In the genomic region with DNA sequence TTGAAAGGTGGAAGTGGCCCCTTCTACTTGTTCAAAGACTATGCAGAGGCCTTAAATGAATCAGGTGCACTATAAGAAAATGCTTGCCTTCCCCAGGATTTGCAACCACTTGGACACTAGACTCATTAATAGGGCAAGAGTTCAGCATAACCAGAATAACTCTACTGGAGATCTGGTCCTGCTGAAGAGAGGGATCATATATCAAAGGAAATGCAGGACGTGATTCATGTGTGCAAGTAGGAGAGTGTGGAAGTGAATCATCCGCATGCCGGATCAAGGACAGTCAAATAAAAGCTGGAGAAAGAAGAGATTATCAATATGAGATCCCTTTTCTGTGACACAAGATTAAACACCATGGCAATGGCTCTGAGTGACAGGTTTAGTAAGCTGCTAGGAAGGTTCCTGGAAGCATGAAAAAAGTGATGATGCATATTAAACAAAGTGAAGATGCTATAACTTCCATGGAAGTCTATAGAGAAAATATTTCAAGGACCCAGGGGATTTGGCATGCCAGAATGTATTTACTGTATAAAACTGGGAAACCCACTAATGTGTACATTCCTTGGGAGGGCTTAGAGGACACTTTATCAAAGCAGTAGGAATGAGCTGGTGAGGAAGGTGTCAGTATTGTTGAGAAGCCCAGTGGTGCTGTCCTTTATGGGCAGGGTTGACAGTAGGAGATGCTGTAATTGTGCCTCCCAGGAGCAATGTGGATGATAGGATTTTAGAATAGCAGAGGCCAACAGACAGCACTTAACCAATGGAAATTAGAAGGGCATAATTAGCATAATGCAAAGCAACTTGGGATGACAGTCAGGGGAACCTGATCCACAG, we compare ENCODE assay signal across 13 cellular contexts.
DNase-seq lines count a peak whose midpoint lies in the region; ATAC-seq and TF ChIP-seq lines count a peak whose summit lies in the region.
"Had no signal": no experiment of that assay in that cellular context is flagged by ENCODE, and none has a peak within 500 bp of the region (broad histone marks: within the 10 kb centered on the region; RNA-seq: fewer than 3 reads in every experiment).

No MANE protein-coding gene starts in this region.

- WGBS in right cardiac atrium = 27% methylated on average over 3 of the region's 3 CpGs

- TF ChIP-seq CTCF in cardiac muscle cell (IDR thresholded peaks at IDR 0.05; ENCODE audit: low read depth, low read length) (no peak), WTC11 (IDR thresholded peaks at IDR 0.05) (no peak)

- H3K4me1 Mint-ChIP-seq in WTC11 = peaks cover 4% of the 10 kb centered on the region
- H3K4me1 Mint-ChIP-seq in activated naive CD4-positive, alpha-beta T cell treated with anti-CD3 and anti-CD28 coated beads, Interleukin-2, amount 10 ng/mL, durations not matched to agents 7 days and 5 days = no peaks in the 10 kb centered on the region
- no peaks in the 10 kb centered on the region for H3K4me1 Mint-ChIP-seq in activated CD4-positive, alpha-beta T cell treated with anti-CD3 and anti-CD28 coated beads for 36 hours

- H3K4me3 Mint-ChIP-seq in WTC11 = no peak overlapping the region
- no peak overlapping the region for H3K4me3 Mint-ChIP-seq in activated naive CD4-positive, alpha-beta T cell treated with anti-CD3 and anti-CD28 coated beads, Interleukin-2, amount 10 ng/mL, durations not matched to agents 7 days and 5 days
- no peak overlapping the region for H3K4me3 Mint-ChIP-seq in activated CD4-positive, alpha-beta T cell treated with anti-CD3 and anti-CD28 coated beads for 36 hours
- H3K4me3 Mint-ChIP-seq: activated naive CD8-positive, alpha-beta T cell; T-helper 2 cell treated with Interferon-gamma antibody and Interleukin-4, amounts not matched to agents 5 μg/mL and 100 μg/mL, for 36 hours had no signal

- H3K27ac Mint-ChIP-seq in WTC11 = no peak overlapping the region
- no peak overlapping the region for H3K27ac Mint-ChIP-seq in activated naive CD4-positive, alpha-beta T cell treated with anti-CD3 and anti-CD28 coated beads, Interleukin-2, amount 10 ng/mL, durations not matched to agents 7 days and 5 days
- no peak overlapping the region for H3K27ac Mint-ChIP-seq in activated CD4-positive, alpha-beta T cell treated with anti-CD3 and anti-CD28 coated beads for 36 hours
- H3K27ac Mint-ChIP-seq: activated naive CD8-positive, alpha-beta T cell; T-helper 2 cell treated with Interferon-gamma antibody and Interleukin-4, amounts not matched to agents 5 μg/mL and 100 μg/mL, for 36 hours had no signal

- intact Hi-C loops in Right ventricle myocardium inferior (cut with DNase I) (loop anchor here (2.0 kb wide), 1 partner anchor 49 kb away; no protein-coding TSS in a partner anchor), right cardiac atrium (cut with DNase I) (no loop called here)
- intact Hi-C loops in activated CD4-positive, alpha-beta T cell treated with anti-CD3 and anti-CD28 coated beads for 36 hours (cut with DNase I, micrococcal nuclease) = no loop called here

- H3K27ac ChIP-seq in cardiac muscle cell (peak overlapping the region; percentile 85), right cardiac atrium (ENCODE audit: low read length) (no peak overlapping the region)
- H3K27ac ChIP-seq: upper lobe of left lung had no signal

- no peak for ATAC-seq in Right ventricle myocardium inferior
- no peak for ATAC-seq in WTC11
- ATAC-seq in right cardiac atrium = peak; percentile 48 to 72
- ATAC-seq in HG03196 (IDR thresholded peaks at IDR 0.05; ENCODE audit: unreplicated experiment) = no peak
- no peak for ATAC-seq in activated CD4-positive, alpha-beta T cell treated with anti-CD3 and anti-CD28 coated beads for 36 hours

- POLR2A ChIA-PET in WTC11 (lab: Charles Lee) = no interaction called here
- POLR2A ChIA-PET in activated CD4-positive, alpha-beta T cell treated with anti-CD3 and anti-CD28 coated beads for 36 hours (lab: Charles Lee) = no interaction called here

- no peaks in the 10 kb centered on the region for H3K27me3 Mint-ChIP-seq in WTC11 (ENCODE audit: low read depth)
- no peaks in the 10 kb centered on the region for H3K27me3 Mint-ChIP-seq in activated naive CD4-positive, alpha-beta T cell treated with anti-CD3 and anti-CD28 coated beads, Interleukin-2, amount 10 ng/mL, durations not matched to agents 7 days and 5 days
- H3K27me3 Mint-ChIP-seq in activated CD4-positive, alpha-beta T cell treated with anti-CD3 and anti-CD28 coated beads for 36 hours = no peaks in the 10 kb centered on the region

- H3K27me3 ChIP-seq in cardiac muscle cell (no peaks in the 10 kb centered on the region), right cardiac atrium (ENCODE audit: control insufficient read depth, insufficient read depth) (no peaks in the 10 kb centered on the region)
- H3K27me3 ChIP-seq: upper lobe of left lung had no signal

- H3K9me3 Mint-ChIP-seq in WTC11 = no peaks in the 10 kb centered on the region
- H3K9me3 Mint-ChIP-seq in activated naive CD4-positive, alpha-beta T cell treated with anti-CD3 and anti-CD28 coated beads, Interleukin-2, amount 10 ng/mL, durations not matched to agents 7 days and 5 days = no peaks in the 10 kb centered on the region
- H3K9me3 Mint-ChIP-seq in activated CD4-positive, alpha-beta T cell treated with anti-CD3 and anti-CD28 coated beads for 36 hours (ENCODE audit: low read depth) = no peaks in the 10 kb centered on the region
- H3K9me3 Mint-ChIP-seq: T-helper 2 cell treated with Interferon-gamma antibody and Interleukin-4, amounts not matched to agents 5 μg/mL and 100 μg/mL, for 36 hours had no signal

- H3K4me1 ChIP-seq in cardiac muscle cell (ENCODE audit: low read depth) (peaks cover 32% of the 10 kb centered on the region), right cardiac atrium (ENCODE audit: control insufficient read depth, insufficient read depth, low read length) (peaks cover 4% of the 10 kb centered on the region)
- H3K4me1 ChIP-seq: BE2C, upper lobe of left lung had no signal

- no peaks in the 10 kb centered on the region for H3K36me3 ChIP-seq in cardiac muscle cell
- H3K36me3 ChIP-seq: BE2C, upper lobe of left lung had no signal

- CTCF ChIA-PET in WTC11 (lab: Charles Lee) = no interaction called here
- CTCF ChIA-PET in activated naive CD4-positive, alpha-beta T cell treated with anti-CD3 and anti-CD28 coated beads, Interleukin-2, amount 10 ng/mL, durations not matched to agents 7 days and 5 days (lab: Charles Lee) = no interaction called here
- CTCF ChIA-PET in activated CD4-positive, alpha-beta T cell treated with anti-CD3 and anti-CD28 coated beads for 36 hours (lab: Charles Lee) = no interaction called here

- H3K4me3 ChIP-seq in cardiac muscle cell = no peak overlapping the region
- H3K4me3 ChIP-seq in right cardiac atrium (ENCODE audit: low read length) = no peak overlapping the region
- H3K4me3 ChIP-seq: upper lobe of left lung had no signal

- DNase-seq in cardiac muscle cell (ENCODE audit: low read depth in 1 of 2, low spot score in 1 of 2) (peak; percentile 67 to 81), Right ventricle myocardium inferior (ENCODE audit: missing footprints) (no peak), WTC11 (ENCODE audit: low spot score) (no peak), right cardiac atrium (no peak), amygdala (lab: John Stamatoyannopoulos, UW) (no peak)
- DNase-seq in activated naive CD4-positive, alpha-beta T cell treated with anti-CD3 and anti-CD28 coated beads, Interleukin-2, amount 10 ng/mL, durations not matched to agents 7 days and 5 days = no peak
- DNase-seq in activated CD4-positive, alpha-beta T cell treated with anti-CD3 and anti-CD28 coated beads for 36 hours = no peak
- DNase-seq: BE2C, NCI-H1092 treated with DMSO at 0.1 percent for 48 hours, upper lobe of left lung had no signal

- no peaks in the 10 kb centered on the region for H3K9me3 ChIP-seq in cardiac muscle cell (ENCODE audit: low read depth)
- H3K9me3 ChIP-seq in right cardiac atrium (ENCODE audit: control insufficient read depth, low read length) = no peaks in the 10 kb centered on the region
- H3K9me3 ChIP-seq: BE2C, upper lobe of left lung had no signal

- no peaks in the 10 kb centered on the region for H3K36me3 Mint-ChIP-seq in WTC11
- no peaks in the 10 kb centered on the region for H3K36me3 Mint-ChIP-seq in activated naive CD4-positive, alpha-beta T cell treated with anti-CD3 and anti-CD28 coated beads, Interleukin-2, amount 10 ng/mL, durations not matched to agents 7 days and 5 days
- no peaks in the 10 kb centered on the region for H3K36me3 Mint-ChIP-seq in activated CD4-positive, alpha-beta T cell treated with anti-CD3 and anti-CD28 coated beads for 36 hours (ENCODE audit: low read depth)
- H3K36me3 Mint-ChIP-seq: activated naive CD8-positive, alpha-beta T cell had no signal

TF ChIP-seq in WTC11, 78 proteins besides CTCF, POLR2A, EP300 and RAD21:
- TF ChIP-seq GABPB1 (CRISPR knock-in tag; IDR thresholded peaks at IDR 0.05) (peak; percentile 71), ZNF396 (CRISPR knock-in tag; IDR thresholded peaks at IDR 0.05; ENCODE audit: borderline replicate concordance) (no peak)

Comparison
In these comparisons a context has a peak if more than half of its experiments do, and no peak if none do; other contexts are left out.
1. DNase-seq: peak in cardiac muscle cell (2 of 2); none in Right ventricle myocardium inferior (single experiment), WTC11 (single experiment), right cardiac atrium (0 of 3), amygdala (0 of 56), activated naive CD4-positive, alpha-beta T cell treated with anti-CD3 and anti-CD28 coated beads, Interleukin-2, amount 10 ng/mL, durations not matched to agents 7 days and 5 days (single experiment) and activated CD4-positive, alpha-beta T cell treated with anti-CD3 and anti-CD28 coated beads for 36 hours (single experiment).
2. ATAC-seq: peak in right cardiac atrium (2 of 2); none in Right ventricle myocardium inferior (single experiment), WTC11 (single experiment), HG03196 (single experiment) and activated CD4-positive, alpha-beta T cell treated with anti-CD3 and anti-CD28 coated beads for 36 hours (single experiment).